Comparison of ENCODE assay signal across 2 cellular contexts in genomic region chr5:37451991-37452390, GRCh38.
A peak's percentile ranks its signal among the peaks of the same experiment; 100 is the strongest.
DNase-seq lines count a peak whose midpoint lies in the region; TF ChIP-seq lines count a peak whose summit lies in the region.
"Not testable (repeated sequence)": the region's sequence is repeated elsewhere in the genome, so short reads cannot be mapped to it uniquely, and the experiment has no call there.

No MANE protein-coding gene starts in this region.

- peak overlapping the region; percentile 79 for H3K4me3 Mint-ChIP-seq in endothelial cell (ENCODE audit: unreplicated experiment)

- H3K36me3 ChIP-seq in HEK293 (ENCODE audit: control insufficient read depth in 2 of 2, insufficient read depth in 1 of 2, low read length in 2 of 2) = not testable (repeated sequence)

- CTCF ChIA-PET in HEK293 (lab: Yijun Ruan, JAX) = not testable (repeated sequence)

- peaks cover 34% of the 10 kb centered on the region for H3K36me3 Mint-ChIP-seq in endothelial cell (ENCODE audit: low read depth, unreplicated experiment)

- H3K27me3 Mint-ChIP-seq in endothelial cell (ENCODE audit: unreplicated experiment) = not testable (repeated sequence)

- H3K27ac ChIP-seq in HEK293 (ENCODE audit: extremely low read depth, low read depth, low read length) = not testable (repeated sequence)

- POLR2A ChIA-PET in HEK293 (lab: Yijun Ruan, JAX) = not testable (repeated sequence)

- not testable (repeated sequence) for H3K4me3 ChIP-seq in HEK293 (ENCODE audit: low read depth, low read length)

- not testable (repeated sequence) for DNase-seq in endothelial cell (ENCODE audit: low spot score)

- H3K4me1 Mint-ChIP-seq in endothelial cell (ENCODE audit: unreplicated experiment) = not testable (repeated sequence)

- not testable (repeated sequence) for H3K9me3 ChIP-seq in HEK293 (ENCODE audit: control insufficient read depth, insufficient read depth, low read depth, low read length)

- not testable (repeated sequence) for H3K27ac Mint-ChIP-seq in endothelial cell (ENCODE audit: unreplicated experiment)

- not testable (repeated sequence) for TF ChIP-seq CTCF in HEK293 (tag by site-specific recombination; IDR thresholded peaks at IDR 0.05); endothelial cell (IDR thresholded peaks at IDR 0.05; ENCODE audit: unreplicated experiment)

- H3K4me1 ChIP-seq in HEK293 (ENCODE audit: control insufficient read depth, insufficient read depth, low read length) = not testable (repeated sequence)

- not testable (repeated sequence) for H3K9me3 Mint-ChIP-seq in endothelial cell (ENCODE audit: unreplicated experiment)

TF ChIP-seq in HEK293, 187 proteins besides CTCF, POLR2A, EP300 and RAD21:
- peak; percentile 61 for TF ChIP-seq SCRT1 (tag by site-specific recombination; IDR thresholded peaks at IDR 0.05; ENCODE audit: borderline replicate concordance)
- peak; percentile 68 for TF ChIP-seq SCRT2 (tag by site-specific recombination; IDR thresholded peaks at IDR 0.05)
